In the genomic region with DNA sequence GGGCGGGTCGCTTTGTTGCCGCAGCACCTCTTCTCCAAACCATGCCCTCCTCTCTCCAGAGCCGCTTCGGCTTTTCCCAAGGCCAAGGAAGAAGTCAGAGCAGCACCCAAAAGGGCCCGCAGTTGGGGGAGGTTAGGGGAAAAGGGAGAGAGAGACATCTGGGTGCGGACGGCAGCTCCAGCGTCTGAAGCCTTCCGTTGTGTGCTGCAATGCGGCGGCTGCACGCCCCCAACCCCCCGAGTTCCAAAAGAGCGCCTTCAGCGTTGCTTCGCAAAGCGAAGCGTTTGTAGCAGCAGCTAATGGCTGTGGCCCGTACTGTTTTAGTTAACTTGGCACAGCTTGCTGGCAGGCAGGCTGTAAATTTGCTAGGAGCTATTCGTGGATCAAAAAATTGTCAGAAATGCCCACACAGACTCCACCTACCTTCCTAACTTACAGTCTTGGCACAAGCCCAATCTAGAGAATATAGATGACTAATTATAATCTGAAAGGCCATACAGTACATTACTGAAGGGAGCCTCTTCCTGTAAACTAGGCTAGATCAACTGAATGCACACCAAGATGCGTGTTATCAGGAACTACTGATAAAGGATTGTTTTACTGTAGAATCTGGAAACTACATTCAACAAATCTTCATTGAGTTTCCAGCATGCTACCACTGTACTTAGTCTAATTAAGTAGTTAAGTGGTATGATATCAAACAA, we compare ENCODE assay signal across 8 cellular contexts. TPM values are rescaled to one million over a fixed set of nuclear protein-coding genes. Genes with fewer than 3 reads are reported as not detected.
DNase-seq lines count a peak whose midpoint lies in the region; ATAC-seq and TF ChIP-seq lines count a peak whose summit lies in the region.

No MANE protein-coding gene starts in this region.

- no peaks in the 10 kb centered on the region for H3K9me3 Mint-ChIP-seq in activated CD4-positive, alpha-beta memory T cell treated with anti-CD3 and anti-CD28 coated beads for 36 hours

- peak; percentile 4 for ATAC-seq in HG02852 (IDR thresholded peaks at IDR 0.05; ENCODE audit: unreplicated experiment)
- peak; percentile 6 for ATAC-seq in lung (ENCODE audit: insufficient read depth, low FRiP score)
- no peak for ATAC-seq in GM19328 (IDR thresholded peaks at IDR 0.05; ENCODE audit: unreplicated experiment)

- no peaks in the 10 kb centered on the region for H3K27me3 Mint-ChIP-seq in activated CD4-positive, alpha-beta memory T cell treated with anti-CD3 and anti-CD28 coated beads for 36 hours

- H3K9me3 ChIP-seq in DOHH2 (ENCODE audit: control insufficient read depth, insufficient read depth, low read length): no peaks in the 10 kb centered on the region
- no peaks in the 10 kb centered on the region for H3K9me3 ChIP-seq in lung (ENCODE audit: control insufficient read depth in 2 of 2, insufficient read depth in 1 of 2, low read length in 1 of 2)

- peak overlapping the region; percentile 82 for H3K4me3 ChIP-seq in DOHH2 (ENCODE audit: low read length)
- H3K4me3 ChIP-seq in lung: peak overlapping the region; percentile 34

- 0 out of 2 replicates have a peak, but pooled peaks cover 2% of the 10 kb centered on the region for H3K27me3 ChIP-seq in DOHH2 (ENCODE audit: control insufficient read depth, low read length)
- no peaks in the 10 kb centered on the region for H3K27me3 ChIP-seq in lung (ENCODE audit: control insufficient read depth, insufficient read depth)

- POLR2A ChIA-PET in activated CD4-positive, alpha-beta memory T cell treated with anti-CD3 and anti-CD28 coated beads for 36 hours (lab: Charles Lee): interaction anchor here (0.8 to 6.8 kb wide), 10 partner anchors 9 to 216 kb away, joined by 3 to 98 read pairs (median 6); partner anchors contain the start of gene NT5C3A

- H3K36me3 ChIP-seq in DOHH2 (ENCODE audit: control insufficient read depth, low read length) (peaks cover 23% of the 10 kb centered on the region), lung (ENCODE audit: control insufficient read depth in 2 of 2, insufficient read depth in 2 of 2, low read length in 2 of 2) (no peaks in the 10 kb centered on the region)

- no peaks in the 10 kb centered on the region for H3K9me2 ChIP-seq in DOHH2 (replicated peaks; ENCODE audit: control insufficient read depth, low read length)

- H3K79me2 ChIP-seq in DOHH2 (ENCODE audit: control insufficient read depth, low read length): peaks cover 34% of the 10 kb centered on the region

- DNase-seq in NCI-H510A treated with DMSO at 0.1 percent for 48 hours (lab: John Stamatoyannopoulos, UW) (peak; percentile 57), lung (ENCODE audit: low spot score) (peak; percentile 46)
- peak; percentile 59 for DNase-seq in activated CD4-positive, alpha-beta memory T cell treated with anti-CD3 and anti-CD28 coated beads for 36 hours
- peak; percentile 27 for DNase-seq in effector CD4-positive, alpha-beta T cell
- DNase-seq in stimulated activated CD4-positive, alpha-beta T cell treated with anti-CD3 and anti-CD28 coated beads, TNF-alpha, amount 100 ng/mL, for 48 hours (ENCODE audit: low read depth in 3 of 3): peak; percentile 9 to 26 (median 13)

- H3F3A ChIP-seq in DOHH2 (ENCODE audit: control insufficient read depth, insufficient read depth): peaks cover 13% of the 10 kb centered on the region

- intact Hi-C loops in activated CD4-positive, alpha-beta memory T cell treated with anti-CD3 and anti-CD28 coated beads for 36 hours (cut with micrococcal nuclease): loop anchor here (1.0 to 2.0 kb wide), 9 partner anchors 13 to 398 kb away; partner anchors contain the start of genes AVL9 and BBS9

- TF ChIP-seq CTCF in DOHH2 (IDR thresholded peaks at IDR 0.05; ENCODE audit: low read depth, low read length, poor library complexity, severe bottlenecking): no peak
- TF ChIP-seq CTCF in lung (IDR thresholded peaks at IDR 0.05; ENCODE audit: control extremely low read depth, extremely low read depth): no peak

- H3K27ac ChIP-seq in DOHH2 (ENCODE audit: low read depth, low read length): peak overlapping the region; percentile 90
- peak overlapping the region; percentile 87 to 95 for H3K27ac ChIP-seq in lung (ENCODE audit: low read depth in 1 of 2, low read length in 1 of 2)

- peak overlapping the region; percentile 93 for H3K4me2 ChIP-seq in DOHH2 (ENCODE audit: low read length)

- peaks cover 23% of the 10 kb centered on the region for H4K20me1 ChIP-seq in DOHH2 (ENCODE audit: control insufficient read depth, insufficient read depth, low read depth, low read length)

- CTCF ChIA-PET in activated CD4-positive, alpha-beta memory T cell treated with anti-CD3 and anti-CD28 coated beads for 36 hours (lab: Charles Lee): interaction anchor here (0.7 to 6.4 kb wide), 8 partner anchors 8 to 216 kb away, joined by 3 to 55 read pairs (median 6); partner anchors contain the start of gene RP9

- H3K4me3 Mint-ChIP-seq in activated CD4-positive, alpha-beta memory T cell treated with anti-CD3 and anti-CD28 coated beads for 36 hours: peak overlapping the region; percentile 91

- 0 to 1% methylated on average over 22 of the region's 22 CpGs for WGBS in lung, 2 donors

- peak overlapping the region; percentile 100 for H3K27ac Mint-ChIP-seq in activated CD4-positive, alpha-beta memory T cell treated with anti-CD3 and anti-CD28 coated beads for 36 hours

- peaks cover 46% of the 10 kb centered on the region for H3K4me1 Mint-ChIP-seq in activated CD4-positive, alpha-beta memory T cell treated with anti-CD3 and anti-CD28 coated beads for 36 hours (ENCODE audit: low read depth)

- peaks cover 41% of the 10 kb centered on the region for H3K4me1 ChIP-seq in DOHH2 (ENCODE audit: control insufficient read depth, low read length)
- peaks cover 2 to 17% of the 10 kb centered on the region in 2 donors for H3K4me1 ChIP-seq in lung (ENCODE audit: control insufficient read depth in 2 of 2, insufficient read depth in 2 of 2, low read length in 2 of 2)

- peaks cover 15% of the 10 kb centered on the region for H3K36me3 Mint-ChIP-seq in activated CD4-positive, alpha-beta memory T cell treated with anti-CD3 and anti-CD28 coated beads for 36 hours

RNA-seq across cellular contexts. Expression of gene KBTBD2, which starts 1.1 kb away (rescaled TPM):
- total RNA-seq in activated CD4-positive, alpha-beta memory T cell treated with anti-CD3 and anti-CD28 coated beads for 36 hours: 10 to 100 TPM; 25.0 to 27.6 TPM
- total RNA-seq in lung: 10 to 100 TPM; 24.5 to 80.5 TPM
- polyA plus RNA-seq in lung: 10 to 100 TPM; 15.0 to 26.7 TPM
